In genomic region chr5:113043491-113043931, GRCh38 we compare ENCODE assay signal across 8 cellular contexts.
A peak's percentile ranks its signal among the peaks of the same experiment; 100 is the strongest.
DNase-seq lines count a peak whose midpoint lies in the region; ATAC-seq and TF ChIP-seq lines count a peak whose summit lies in the region.

No MANE protein-coding gene starts in this region.

- H3K4me3 ChIP-seq in uterus: no peak overlapping the region

- no peaks in the 10 kb centered on the region for H3K9me3 ChIP-seq in uterus

- DNase-seq in stimulated activated CD4-positive, alpha-beta T cell treated with anti-CD3 and anti-CD28 coated beads, Interleukin-15, amount 100 ng/mL, for 24 hours: peak; percentile 35
- DNase-seq in stimulated activated CD4-positive, alpha-beta T cell treated with anti-CD3 and anti-CD28 coated beads, Interleukin-4, amount 100 ng/mL, for 4 hours: no peak
- peak; percentile 59 for DNase-seq in activated CD8-positive, alpha-beta T cell treated with anti-CD3 and anti-CD28 coated beads for 36 hours
- DNase-seq in iPS-NIHi11 (ENCODE audit: low spot score) (peak; percentile 79), uterus (peak in 1 of 2 donors; percentile 29), OCI-M2 (lab: John Stamatoyannopoulos, UW; ENCODE audit: unreplicated experiment) (no peak), NCI-H2171 treated with DMSO at 0.1 percent for 48 hours (lab: John Stamatoyannopoulos, UW) (no peak), cerebellum (ENCODE audit: low spot score) (no peak)

- TF ChIP-seq POLR2A in uterus (IDR thresholded peaks at IDR 0.05): no peak

- H3K4me1 ChIP-seq in uterus: no peaks in the 10 kb centered on the region

- CTCF ChIA-PET in activated CD8-positive, alpha-beta T cell treated with anti-CD3 and anti-CD28 coated beads for 36 hours (lab: Charles Lee): interaction anchor here (0.6 to 2.8 kb wide), 5 partner anchors 48 to 379 kb away, joined by 3 to 15 read pairs (median 3); no protein-coding TSS in a partner anchor

- no peaks in the 10 kb centered on the region for H3K27me3 Mint-ChIP-seq in activated CD8-positive, alpha-beta T cell treated with anti-CD3 and anti-CD28 coated beads for 36 hours

- no peaks in the 10 kb centered on the region for H3K36me3 Mint-ChIP-seq in activated CD8-positive, alpha-beta T cell treated with anti-CD3 and anti-CD28 coated beads for 36 hours (ENCODE audit: low read depth)

- H3K9me3 Mint-ChIP-seq in activated CD8-positive, alpha-beta T cell treated with anti-CD3 and anti-CD28 coated beads for 36 hours: no peaks in the 10 kb centered on the region

- H3K4me3 Mint-ChIP-seq in activated CD8-positive, alpha-beta T cell treated with anti-CD3 and anti-CD28 coated beads for 36 hours: no peak overlapping the region

- no peak overlapping the region for H3K27ac Mint-ChIP-seq in activated CD8-positive, alpha-beta T cell treated with anti-CD3 and anti-CD28 coated beads for 36 hours

- no peaks in the 10 kb centered on the region for H3K27me3 ChIP-seq in uterus

- TF ChIP-seq CTCF in activated CD8-positive, alpha-beta T cell treated with anti-CD3 and anti-CD28 coated beads for 36 hours (IDR thresholded peaks at IDR 0.05): peak; percentile 63
- peak in 3 of 4 experiments; percentile 8 to 24 (median 11) for TF ChIP-seq CTCF in uterus (IDR thresholded peaks at IDR 0.05)

- H3K27ac ChIP-seq in uterus: peak overlapping the region; percentile 0 to 39

- intact Hi-C loops in activated CD8-positive, alpha-beta T cell treated with anti-CD3 and anti-CD28 coated beads for 36 hours (cut with micrococcal nuclease): loop anchor here (2.0 kb wide), 1 partner anchor 287 kb away; no protein-coding TSS in a partner anchor
- intact Hi-C loops in uterus (cut with DNase I; ENCODE audit: low total_unique reads): no loop called here

- POLR2A ChIA-PET in activated CD8-positive, alpha-beta T cell treated with anti-CD3 and anti-CD28 coated beads for 36 hours (lab: Charles Lee): no interaction called here

- no peaks in the 10 kb centered on the region for H3K36me3 ChIP-seq in uterus

- ATAC-seq in activated CD8-positive, alpha-beta T cell treated with anti-CD3 and anti-CD28 coated beads for 36 hours: peak; percentile 45

- H3K4me1 Mint-ChIP-seq in activated CD8-positive, alpha-beta T cell treated with anti-CD3 and anti-CD28 coated beads for 36 hours (ENCODE audit: low read depth): no peaks in the 10 kb centered on the region

Comparison
In these comparisons a context has a peak if more than half of its experiments do, and no peak if none do; other contexts are left out.
1. DNase-seq: peak in stimulated activated CD4-positive, alpha-beta T cell treated with anti-CD3 and anti-CD28 coated beads, Interleukin-15, amount 100 ng/mL, for 24 hours (single experiment), activated CD8-positive, alpha-beta T cell treated with anti-CD3 and anti-CD28 coated beads for 36 hours (single experiment) and iPS-NIHi11 (single experiment); none in stimulated activated CD4-positive, alpha-beta T cell treated with anti-CD3 and anti-CD28 coated beads, Interleukin-4, amount 100 ng/mL, for 4 hours (0 of 2), OCI-M2 (single experiment), NCI-H2171 treated with DMSO at 0.1 percent for 48 hours (single experiment) and cerebellum (single experiment).